Comparison of ENCODE assay signal across 8 cellular contexts in genomic region chr1:234114648-234115307, GRCh38.
DNase-seq lines count a peak whose midpoint lies in the region; ATAC-seq and TF ChIP-seq lines count a peak whose summit lies in the region.

No MANE protein-coding gene starts in this region.

- CTCF ChIA-PET in HEK293 (lab: Yijun Ruan, JAX) = interaction anchor here (0.5 to 5.9 kb wide), 56 partner anchors 10 to 1869 kb away, joined by 3 to 86 read pairs (median 4); partner anchors contain the start of gene COA6
- CTCF ChIA-PET in activated CD8-positive, alpha-beta T cell treated with anti-CD3 and anti-CD28 coated beads, Interleukin-2, amount 10 ng/mL, durations not matched to agents 7 days and 5 days (lab: Charles Lee) = interaction anchor here (0.6 to 5.6 kb wide), 25 partner anchors 9 to 721 kb away, joined by 3 to 75 read pairs (median 4); no protein-coding TSS in a partner anchor

- no peaks in the 10 kb centered on the region for H3K36me3 ChIP-seq in HEK293 (ENCODE audit: control insufficient read depth in 2 of 2, insufficient read depth in 1 of 2, low read length in 2 of 2)

- no peaks in the 10 kb centered on the region for H3K36me3 Mint-ChIP-seq in activated CD8-positive, alpha-beta T cell treated with anti-CD3 and anti-CD28 coated beads, Interleukin-2, amount 10 ng/mL, durations not matched to agents 7 days and 5 days (ENCODE audit: low read depth)
- no peaks in the 10 kb centered on the region for H3K36me3 Mint-ChIP-seq in progenitor cell of endocrine pancreas (ENCODE audit: insufficient read depth)

- peaks cover 31% of the 10 kb centered on the region for H3K27me3 Mint-ChIP-seq in activated CD8-positive, alpha-beta T cell treated with anti-CD3 and anti-CD28 coated beads, Interleukin-2, amount 10 ng/mL, durations not matched to agents 7 days and 5 days (ENCODE audit: low read depth)
- peaks cover 23% of the 10 kb centered on the region for H3K27me3 Mint-ChIP-seq in progenitor cell of endocrine pancreas

- H3K4me3 ChIP-seq in HEK293 (ENCODE audit: low read depth, low read length) (no peak overlapping the region), foreskin fibroblast (ENCODE audit: low read depth in 1 of 2, low read length in 2 of 2) (peak overlapping the region in 1 of 2 donors; percentile 4)

- POLR2A ChIA-PET in HEK293 (lab: Yijun Ruan, JAX) = interaction anchor here (1.2 kb wide), 1 partner anchor 363 kb away, joined by 3 read pairs; no protein-coding TSS in a partner anchor
- POLR2A ChIA-PET in activated CD8-positive, alpha-beta T cell treated with anti-CD3 and anti-CD28 coated beads, Interleukin-2, amount 10 ng/mL, durations not matched to agents 7 days and 5 days (lab: Charles Lee) = no interaction called here

- H3K4me1 Mint-ChIP-seq in activated CD8-positive, alpha-beta T cell treated with anti-CD3 and anti-CD28 coated beads, Interleukin-2, amount 10 ng/mL, durations not matched to agents 7 days and 5 days (ENCODE audit: low read depth) = peaks cover 6% of the 10 kb centered on the region
- peaks cover 6% of the 10 kb centered on the region for H3K4me1 Mint-ChIP-seq in progenitor cell of endocrine pancreas (ENCODE audit: low read depth)

- no peaks in the 10 kb centered on the region for H3K4me1 ChIP-seq in HEK293 (ENCODE audit: control insufficient read depth, insufficient read depth, low read length)

- DNase-seq in DMS 273 (lab: John Stamatoyannopoulos, UW; ENCODE audit: unreplicated experiment) (peak; percentile 84), NCI-H446 treated with DMSO at 0.1 percent for 48 hours (lab: John Stamatoyannopoulos, UW) (peak; percentile 41), foreskin fibroblast (peak; percentile 24 to 71), progenitor cell of endocrine pancreas (ENCODE audit: low spot score, unreplicated experiment) (no peak), ureter (ENCODE audit: low spot score) (no peak)
- peak; percentile 54 for DNase-seq in activated CD8-positive, alpha-beta T cell treated with anti-CD3 and anti-CD28 coated beads, Interleukin-2, amount 10 ng/mL, durations not matched to agents 7 days and 5 days

- H3K4me3 Mint-ChIP-seq in activated CD8-positive, alpha-beta T cell treated with anti-CD3 and anti-CD28 coated beads, Interleukin-2, amount 10 ng/mL, durations not matched to agents 7 days and 5 days = peak overlapping the region; percentile 49
- no peak overlapping the region for H3K4me3 Mint-ChIP-seq in progenitor cell of endocrine pancreas (ENCODE audit: low read depth)

- H3K9me3 ChIP-seq in HEK293 (ENCODE audit: control insufficient read depth, insufficient read depth, low read depth, low read length) = no peaks in the 10 kb centered on the region

- no peak overlapping the region for H3K27ac ChIP-seq in HEK293 (ENCODE audit: extremely low read depth, low read depth, low read length)

- peak; percentile 71 for ATAC-seq in activated CD8-positive, alpha-beta T cell treated with anti-CD3 and anti-CD28 coated beads, Interleukin-2, amount 10 ng/mL, durations not matched to agents 7 days and 5 days
- no peak for ATAC-seq in GM19463 (IDR thresholded peaks at IDR 0.05; ENCODE audit: unreplicated experiment)

- no peaks in the 10 kb centered on the region for H3K9me3 Mint-ChIP-seq in activated CD8-positive, alpha-beta T cell treated with anti-CD3 and anti-CD28 coated beads, Interleukin-2, amount 10 ng/mL, durations not matched to agents 7 days and 5 days (ENCODE audit: insufficient read depth)
- H3K9me3 Mint-ChIP-seq in progenitor cell of endocrine pancreas (ENCODE audit: low read depth) = no peaks in the 10 kb centered on the region

- H3K27ac Mint-ChIP-seq in activated CD8-positive, alpha-beta T cell treated with anti-CD3 and anti-CD28 coated beads, Interleukin-2, amount 10 ng/mL, durations not matched to agents 7 days and 5 days = no peak overlapping the region
- H3K27ac Mint-ChIP-seq in progenitor cell of endocrine pancreas = no peak overlapping the region

- TF ChIP-seq CTCF in HEK293 (tag by site-specific recombination; IDR thresholded peaks at IDR 0.05) (peak; percentile 80), foreskin fibroblast (IDR thresholded peaks at IDR 0.05; ENCODE audit: low read depth, low read length) (peak; percentile 57), progenitor cell of endocrine pancreas (IDR thresholded peaks at IDR 0.05; ENCODE audit: unreplicated experiment) (peak; percentile 75)

TF ChIP-seq in HEK293, 187 proteins besides CTCF, POLR2A, EP300 and RAD21 (continues in another document):
- 0 out of 2 replicates have a peak, but pooled peaks have one; percentile 13 for TF ChIP-seq ZBTB17 (tag by site-specific recombination; IDR thresholded peaks at IDR 0.05)
- no peak for TF ChIP-seq ZNF561 (tag by site-specific recombination; IDR thresholded peaks at IDR 0.05; ENCODE audit: borderline replicate concordance)
- peak; percentile 84 for TF ChIP-seq ZNF660 (tag by site-specific recombination; IDR thresholded peaks at IDR 0.05)
- no peak for TF ChIP-seq KLF16 (tag by site-specific recombination; IDR thresholded peaks at IDR 0.05)
- no peak for TF ChIP-seq ZNF585B (tag by site-specific recombination; IDR thresholded peaks at IDR 0.05)
- peak; percentile 70 for TF ChIP-seq ZNF335 (tag by site-specific recombination; conservative IDR thresholded peaks at IDR 0.05)
- no peak for TF ChIP-seq ZNF623 (tag by site-specific recombination; IDR thresholded peaks at IDR 0.05)
- no peak for TF ChIP-seq ZFP37 (tag by site-specific recombination; IDR thresholded peaks at IDR 0.05)
- TF ChIP-seq ZNF707 (tag by site-specific recombination; IDR thresholded peaks at IDR 0.05) = no peak
- TF ChIP-seq, protein P1, sequence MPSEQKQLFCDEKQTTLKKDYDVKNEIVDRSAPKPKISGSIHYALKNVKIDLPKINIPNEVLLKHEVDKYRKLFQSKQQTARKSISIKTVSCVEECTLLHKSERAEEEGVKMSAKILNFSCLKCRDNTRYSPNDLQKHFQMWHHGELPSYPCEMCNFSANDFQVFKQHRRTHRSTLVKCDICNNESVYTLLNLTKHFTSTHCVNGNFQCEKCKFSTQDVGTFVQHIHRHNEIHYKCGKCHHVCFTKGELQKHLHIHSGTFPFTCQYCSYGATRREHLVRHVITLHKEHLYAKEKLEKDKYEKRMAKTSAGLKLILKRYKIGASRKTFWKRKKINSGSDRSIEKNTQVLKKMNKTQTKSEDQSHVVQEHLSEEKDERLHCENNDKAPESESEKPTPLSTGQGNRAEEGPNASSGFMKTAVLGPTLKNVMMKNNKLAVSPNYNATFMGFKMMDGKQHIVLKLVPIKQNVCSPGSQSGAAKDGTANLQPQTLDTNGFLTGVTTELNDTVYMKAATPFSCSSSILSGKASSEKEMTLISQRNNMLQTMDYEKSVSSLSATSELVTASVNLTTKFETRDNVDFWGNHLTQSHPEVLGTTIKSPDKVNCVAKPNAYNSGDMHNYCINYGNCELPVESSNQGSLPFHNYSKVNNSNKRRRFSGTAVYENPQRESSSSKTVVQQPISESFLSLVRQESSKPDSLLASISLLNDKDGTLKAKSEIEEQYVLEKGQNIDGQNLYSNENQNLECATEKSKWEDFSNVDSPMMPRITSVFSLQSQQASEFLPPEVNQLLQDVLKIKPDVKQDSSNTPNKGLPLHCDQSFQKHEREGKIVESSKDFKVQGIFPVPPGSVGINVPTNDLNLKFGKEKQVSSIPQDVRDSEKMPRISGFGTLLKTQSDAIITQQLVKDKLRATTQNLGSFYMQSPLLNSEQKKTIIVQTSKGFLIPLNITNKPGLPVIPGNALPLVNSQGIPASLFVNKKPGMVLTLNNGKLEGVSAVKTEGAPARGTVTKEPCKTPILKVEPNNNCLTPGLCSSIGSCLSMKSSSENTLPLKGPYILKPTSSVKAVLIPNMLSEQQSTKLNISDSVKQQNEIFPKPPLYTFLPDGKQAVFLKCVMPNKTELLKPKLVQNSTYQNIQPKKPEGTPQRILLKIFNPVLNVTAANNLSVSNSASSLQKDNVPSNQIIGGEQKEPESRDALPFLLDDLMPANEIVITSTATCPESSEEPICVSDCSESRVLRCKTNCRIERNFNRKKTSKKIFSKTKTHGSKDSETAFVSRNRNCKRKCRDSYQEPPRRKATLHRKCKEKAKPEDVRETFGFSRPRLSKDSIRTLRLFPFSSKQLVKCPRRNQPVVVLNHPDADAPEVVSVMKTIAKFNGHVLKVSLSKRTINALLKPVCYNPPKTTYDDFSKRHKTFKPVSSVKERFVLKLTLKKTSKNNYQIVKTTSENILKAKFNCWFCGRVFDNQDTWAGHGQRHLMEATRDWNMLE (tag by site-specific recombination; conservative IDR thresholded peaks at IDR 0.05; ENCODE audit: low read depth) = 0 out of 2 replicates have a peak, but pooled peaks have one; percentile 28
- no peak for TF ChIP-seq RBAK (tag by site-specific recombination; IDR thresholded peaks at IDR 0.05)
- TF ChIP-seq YY1 (tag by site-specific recombination; IDR thresholded peaks at IDR 0.05) = peak; percentile 74; the same call in 1 of the 2 replicates
- no peak for TF ChIP-seq ZNF10 (tag by site-specific recombination; IDR thresholded peaks at IDR 0.05)
- no peak for TF ChIP-seq ZSCAN30 (tag by site-specific recombination; IDR thresholded peaks at IDR 0.05)
- TF ChIP-seq BCL11B (tag by site-specific recombination; IDR thresholded peaks at IDR 0.05; ENCODE audit: low read depth) = no peak
- TF ChIP-seq ZSCAN23 (tag by site-specific recombination; IDR thresholded peaks at IDR 0.05) = no peak
- no peak for TF ChIP-seq ZNF639 (tag by site-specific recombination; IDR thresholded peaks at IDR 0.05)
- no peak for TF ChIP-seq SP2 (tag by site-specific recombination; IDR thresholded peaks at IDR 0.05)
- peak; percentile 52; the same call in 1 of the 2 replicates for TF ChIP-seq PRDM1 (tag by site-specific recombination; IDR thresholded peaks at IDR 0.05)
- peak; percentile 93 for TF ChIP-seq IKZF3 (tag by site-specific recombination; IDR thresholded peaks at IDR 0.05)
- TF ChIP-seq ZNF302 (tag by site-specific recombination; IDR thresholded peaks at IDR 0.05; ENCODE audit: low read depth) = no peak
- TF ChIP-seq ZNF76 (tag by site-specific recombination; IDR thresholded peaks at IDR 0.05; ENCODE audit: borderline replicate concordance, low read depth) = no peak
- no peak for TF ChIP-seq ZNF423 (tag by site-specific recombination; IDR thresholded peaks at IDR 0.05)

Comparison
In these comparisons a context has a peak if more than half of its experiments do, and no peak if none do; other contexts are left out.
1. DNase-seq: peak in DMS 273 (single experiment), NCI-H446 treated with DMSO at 0.1 percent for 48 hours (single experiment), activated CD8-positive, alpha-beta T cell treated with anti-CD3 and anti-CD28 coated beads, Interleukin-2, amount 10 ng/mL, durations not matched to agents 7 days and 5 days (single experiment) and foreskin fibroblast (2 of 2); none in progenitor cell of endocrine pancreas (single experiment) and ureter (single experiment).
2. Peak in every context shown above with its lines, with median percentiles within 50 percentile points of each other: CTCF ChIP-seq.